19 cellular contexts compared by ENCODE assay signal in genomic region chr14:104734051-104734587, GRCh38. TPM values are rescaled to one million over a fixed set of nuclear protein-coding genes. Genes with fewer than 3 reads are reported as not detected.
DNase-seq lines count a peak whose midpoint lies in the region; ATAC-seq and TF ChIP-seq lines count a peak whose summit lies in the region.
"Had no signal": no experiment of that assay in that cellular context is flagged by ENCODE, and none has a peak within 500 bp of the region (broad histone marks: within the 10 kb centered on the region; RNA-seq: fewer than 3 reads in every experiment).

No MANE protein-coding gene starts in this region.

- no peak for ATAC-seq in right cardiac atrium
- no peak for ATAC-seq in Right ventricle myocardium superior (ENCODE audit: poor library complexity)
- no peak for ATAC-seq in psoas muscle

- intact Hi-C loops in right cardiac atrium (cut with DNase I): no loop called here
- intact Hi-C loops in Right ventricle myocardium superior (cut with DNase I): no loop called here
- intact Hi-C loops in psoas muscle (cut with DNase I): no loop called here
- intact Hi-C loops in MCF 10A (cut with micrococcal nuclease): no loop called here

- H3K27ac ChIP-seq in right cardiac atrium (ENCODE audit: low read length) (peak overlapping the region; percentile 79), coronary artery (peak overlapping the region; percentile 73 to 94), psoas muscle (peak overlapping the region; percentile 96)
- H3K27ac ChIP-seq: C4-2B, HL-60, PC-9 had no signal

- WGBS in right cardiac atrium: 76% methylated on average over 6 of the region's 6 CpGs
- WGBS in psoas muscle, 3 donors: 41 to 62% (median 44%) methylated on average over 6 of the region's 6 CpGs

- CTCF ChIA-PET in MCF 10A (lab: Yijun Ruan, JAX): interaction anchor here (0.6 to 5.9 kb wide), 2 partner anchors 10 to 137 kb away, joined by 3 to 36 read pairs; partner anchors contain the start of gene ADSS1

- H3K9me3 Mint-ChIP-seq in MCF 10A (ENCODE audit: unreplicated experiment): no peaks in the 10 kb centered on the region
- H3K9me3 Mint-ChIP-seq: IgD-negative memory B cell had no signal

- H3K27me3 ChIP-seq in right cardiac atrium (ENCODE audit: control insufficient read depth, insufficient read depth) (no peaks in the 10 kb centered on the region), psoas muscle (ENCODE audit: insufficient read depth in 3 of 3, low read length in 2 of 3) (no peaks in the 10 kb centered on the region)
- H3K27me3 ChIP-seq: MG63 had no signal

- H3K4me1 ChIP-seq in right cardiac atrium (ENCODE audit: control insufficient read depth, insufficient read depth, low read length) (peaks cover 25% of the 10 kb centered on the region), psoas muscle (peaks cover 76% of the 10 kb centered on the region)

- no peaks in the 10 kb centered on the region for H3K27me3 Mint-ChIP-seq in MCF 10A (ENCODE audit: insufficient read depth, unreplicated experiment)

- peaks cover 21% of the 10 kb centered on the region for H3K4me1 Mint-ChIP-seq in MCF 10A (ENCODE audit: insufficient read depth, unreplicated experiment)
- H3K4me1 Mint-ChIP-seq: IgD-negative memory B cell had no signal

- no peak overlapping the region for H3K4me3 Mint-ChIP-seq in MCF 10A (ENCODE audit: unreplicated experiment)

- POLR2A ChIA-PET in MCF 10A (lab: Yijun Ruan, JAX): interaction anchor here (4.7 kb wide), 1 partner anchor 14 kb away, joined by 24 read pairs; no protein-coding TSS in a partner anchor

- H3K27ac Mint-ChIP-seq in MCF 10A (ENCODE audit: low read depth, unreplicated experiment): no peak overlapping the region
- H3K27ac Mint-ChIP-seq: IgD-negative memory B cell had no signal

- H3K4me3 ChIP-seq in right cardiac atrium (ENCODE audit: low read length) (no peak overlapping the region), coronary artery (no peak overlapping the region), psoas muscle (no peak overlapping the region)
- H3K4me3 ChIP-seq: MG63, PC-9 had no signal

- peaks cover 0 to 18% of the 10 kb centered on the region in 2 donors for H3K36me3 ChIP-seq in psoas muscle (ENCODE audit: insufficient read depth in 1 of 2, low read depth in 1 of 2)
- H3K36me3 ChIP-seq: MG63 had no signal

- H3K9me3 ChIP-seq in right cardiac atrium (ENCODE audit: control insufficient read depth, low read length) (no peaks in the 10 kb centered on the region), psoas muscle (no peaks in the 10 kb centered on the region)
- H3K9me3 ChIP-seq: MG63 had no signal

- TF ChIP-seq CTCF in coronary artery (IDR thresholded peaks at IDR 0.05) (no peak), psoas muscle (IDR thresholded peaks at IDR 0.05) (no peak), MCF 10A (IDR thresholded peaks at IDR 0.05; ENCODE audit: unreplicated experiment) (no peak)

- peak in 1 of 3 donors; percentile 57 for DNase-seq in right cardiac atrium
- DNase-seq in Right ventricle myocardium superior: no peak
- no peak for DNase-seq in coronary artery (ENCODE audit: low spot score)
- DNase-seq in psoas muscle: peak in 1 of 2 donors; percentile 56
- DNase-seq in NCI-H1417 treated with DMSO at 0.1 percent for 48 hours (lab: John Stamatoyannopoulos, UW): no peak
- DNase-seq in pons (ENCODE audit: low spot score): no peak
- no peak for DNase-seq in MCF 10A (ENCODE audit: unreplicated experiment)
- DNase-seq: DMS79, Karpas-422, MG63, NCI-H1048, NCI-H1436 treated with DMSO at 0.1 percent for 48 hours, NCI-H2029, NCI-H2171, NCI-H526, PC-9 had no signal

- BruUV-seq in MCF 10A (replicated peaks; lab: Mats Ljungman, UMichigan): no TSS peak

- H3K36me3 Mint-ChIP-seq in MCF 10A (ENCODE audit: insufficient read depth, unreplicated experiment): peaks cover under 1% of the 10 kb centered on the region
- H3K36me3 Mint-ChIP-seq: IgD-negative memory B cell had no signal

RNA-seq across cellular contexts. Expression of gene ADSS1, which starts 10.1 kb away (rescaled TPM):
- total RNA-seq in right cardiac atrium (100 to 1,000 TPM; 156 to 212 (median 188) TPM), Right ventricle myocardium superior (215 TPM), psoas muscle (100 to 1,000 TPM; 201 to 359 (median 278) TPM), MCF 10A (2022) (2.9 and 5.2 TPM in 2 replicates)
- polyA plus RNA-seq in right cardiac atrium (217 TPM), psoas muscle (100 to 1,000 TPM; 187 to 394 (median 300) TPM)
- polyA plus RNA-seq: IgD-negative memory B cell had no signal

RNA-seq across cellular contexts. Expression of gene SIVA1, which starts 18.8 kb away (rescaled TPM):
- 10 to 100 TPM; 74.6 to 88.5 (median 85.1) TPM for total RNA-seq in right cardiac atrium
- polyA plus RNA-seq in right cardiac atrium: 201 TPM
- 60.7 TPM for total RNA-seq in Right ventricle myocardium superior
- 100 to 1,000 TPM in 1 of 4 donors, 10 to 100 TPM in 3; 55.8 to 105 (median 84.5) TPM for total RNA-seq in psoas muscle
- 100 to 1,000 TPM; 147 to 233 (median 233) TPM for polyA plus RNA-seq in psoas muscle
- 63.3 and 72.7 TPM in 2 replicates for total RNA-seq in MCF 10A (2022)

RNA-seq across cellular contexts. Expression of gene INF2, which starts 44.7 kb away (rescaled TPM):
- total RNA-seq in right cardiac atrium: 10 to 100 TPM; 36.2 to 46.4 (median 42.3) TPM
- 36.6 TPM for polyA plus RNA-seq in right cardiac atrium
- 28.3 TPM for total RNA-seq in Right ventricle myocardium superior
- total RNA-seq in psoas muscle: 10 to 100 TPM; 16.4 to 26.3 (median 23.4) TPM
- 10 to 100 TPM; 12.0 to 29.1 (median 12.8) TPM for polyA plus RNA-seq in psoas muscle
- 91.6 and 102 TPM in 2 replicates for total RNA-seq in MCF 10A (2022)

Comparison
In these comparisons a context has a peak if more than half of its experiments do, and no peak if none do; other contexts are left out.
1. RNA of gene ADSS1, which starts 10.1 kb away (total RNA-seq): 201 to 359 TPM in psoas muscle, 215 TPM in Right ventricle myocardium superior (single experiment) and 156 to 212 TPM in right cardiac atrium; 2.9 to 5.2 TPM in MCF 10A; every median in the first group is over 10 times any median in the second.
2. Peak in every context shown above with its lines, with median percentiles within 50 percentile points of each other: H3K27ac ChIP-seq.